In the genomic region with DNA sequence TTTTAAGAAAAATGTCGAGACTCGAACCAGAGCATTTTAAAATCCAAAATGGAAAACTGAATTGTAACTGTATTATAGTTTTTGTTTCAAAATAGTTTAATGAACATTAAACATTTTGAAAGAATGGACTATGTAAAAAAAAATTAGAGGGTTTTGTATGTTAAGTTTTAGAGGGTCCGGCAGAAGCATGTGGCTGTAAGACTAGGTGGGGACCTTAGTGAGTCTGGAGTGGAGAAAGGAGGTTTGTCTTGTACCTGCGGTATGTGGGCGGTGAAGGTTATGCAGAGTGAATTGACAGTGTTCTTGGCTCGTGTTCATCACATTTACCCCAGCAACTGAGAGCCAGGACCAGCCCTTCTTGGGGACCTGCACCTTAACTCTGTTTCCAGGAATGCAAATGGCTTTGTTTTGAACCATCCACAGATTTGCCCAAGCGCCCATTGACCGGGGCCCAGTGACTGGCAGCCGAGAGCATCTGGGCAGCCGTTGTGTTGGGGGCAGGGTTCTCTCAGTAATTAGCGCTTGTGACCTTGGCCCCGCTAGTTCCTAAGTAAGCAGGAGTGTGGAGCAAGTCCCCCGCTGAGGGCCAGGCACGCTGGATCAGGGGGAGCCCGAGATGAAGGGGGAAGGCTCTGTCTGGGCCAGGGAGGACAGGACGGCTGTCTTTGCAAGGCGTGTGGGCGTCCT, we compare ENCODE assay signal across 1 cellular context.
TF ChIP-seq lines count a peak whose summit lies in the region.

No MANE protein-coding gene starts in this region.

TF ChIP-seq in K562, 482 proteins besides CTCF, POLR2A, EP300 and RAD21 (continued from another document and continues in another):
- TF ChIP-seq ZBTB40 (IDR thresholded peaks at IDR 0.05) (peak; percentile 6; the same call in 1 of the 2 replicates), ZBTB40 (CRISPR knock-in tag; IDR thresholded peaks at IDR 0.05) (no peak), JUND (IDR thresholded peaks at IDR 0.05; ENCODE audit: borderline replicate concordance, low read depth, low read length) (no peak), JUND (tag; IDR thresholded peaks at IDR 0.05; ENCODE audit: borderline replicate concordance, low read depth, low read length) (no peak), NFIC (IDR thresholded peaks at IDR 0.05) (peak; percentile 23; the same call in 1 of the 2 replicates), ATF1 (CRISPR knock-in tag; IDR thresholded peaks at IDR 0.05) (no peak), ATF1 (tag; IDR thresholded peaks at IDR 0.05) (no peak), ZNF133 (CRISPR knock-in tag; IDR thresholded peaks at IDR 0.05) (no peak), RBM15 (IDR thresholded peaks at IDR 0.05; ENCODE audit: insufficient read depth, low read length) (no peak), HDAC3 (IDR thresholded peaks at IDR 0.05; ENCODE audit: borderline replicate concordance, partially characterized antibody) (no peak), CHD2 (IDR thresholded peaks at IDR 0.05; ENCODE audit: low read depth, low read length) (0 out of 2 replicates have a peak, but pooled peaks have one; percentile 35), LEF1 (IDR thresholded peaks at IDR 0.05) (no peak), HSF4 (CRISPR knock-in tag; IDR thresholded peaks at IDR 0.05; ENCODE audit: borderline replicate concordance) (no peak), KDM4B (IDR thresholded peaks at IDR 0.05; ENCODE audit: borderline replicate concordance in 2 of 2, low read depth in 1 of 2) (no peak), POLR2G (IDR thresholded peaks at IDR 0.05; ENCODE audit: low read depth, low read length) (peak; percentile 75), TBL1XR1 (IDR thresholded peaks at IDR 0.05; ENCODE audit: low read length in 2 of 2) (no peak; a peak in 1 of 4 replicates), ZNF589 (CRISPR knock-in tag; IDR thresholded peaks at IDR 0.05; ENCODE audit: low read depth) (peak; percentile 21; the same call in 1 of the 2 replicates), THRB (CRISPR knock-in tag; conservative IDR thresholded peaks at IDR 0.05) (peak; percentile 93), PKNOX1 (IDR thresholded peaks at IDR 0.05) (0 out of 2 replicates have a peak, but pooled peaks have one; percentile 18), FOXP4 (CRISPR knock-in tag; IDR thresholded peaks at IDR 0.05; ENCODE audit: borderline replicate concordance) (no peak), ESRRA (IDR thresholded peaks at IDR 0.05; ENCODE audit: borderline replicate concordance, low read depth) (peak; percentile 30; the same call in 1 of the 2 replicates), ELF4 (CRISPR knock-in tag; IDR thresholded peaks at IDR 0.05) (0 out of 2 replicates have a peak, but pooled peaks have one; percentile 17), POLR2AphosphoS2 (IDR thresholded peaks at IDR 0.05; ENCODE audit: low read length) (peak; percentile 34; the same call in 1 of the 2 replicates), NR3C1 (CRISPR knock-in tag; IDR thresholded peaks at IDR 0.05) (no peak), BMI1 (IDR thresholded peaks at IDR 0.05; ENCODE audit: low read length) (no peak), ZNF644 (tag; IDR thresholded peaks at IDR 0.05; ENCODE audit: low read depth) (peak; percentile 71; the same call in 1 of the 2 replicates), ZNF584 (CRISPR knock-in tag; IDR thresholded peaks at IDR 0.05; ENCODE audit: low read depth) (peak; percentile 73; the same call in 1 of the 2 replicates), KHSRP (IDR thresholded peaks at IDR 0.05) (no peak), L3MBTL2 (IDR thresholded peaks at IDR 0.05) (no peak), FOXJ3 (CRISPR knock-in tag; IDR thresholded peaks at IDR 0.05) (no peak), ZNF766 (CRISPR knock-in tag; conservative IDR thresholded peaks at IDR 0.05) (no peak), HMG20A (CRISPR knock-in tag; conservative IDR thresholded peaks at IDR 0.05) (no peak), POLR2AphosphoS5 (IDR thresholded peaks at IDR 0.05; ENCODE audit: control insufficient read depth, insufficient read depth, low read depth, low read length) (no peak), ZBTB1 (CRISPR knock-in tag; IDR thresholded peaks at IDR 0.05; ENCODE audit: borderline replicate concordance, low read depth) (no peak)
- TF ChIP-seq, protein P1, sequence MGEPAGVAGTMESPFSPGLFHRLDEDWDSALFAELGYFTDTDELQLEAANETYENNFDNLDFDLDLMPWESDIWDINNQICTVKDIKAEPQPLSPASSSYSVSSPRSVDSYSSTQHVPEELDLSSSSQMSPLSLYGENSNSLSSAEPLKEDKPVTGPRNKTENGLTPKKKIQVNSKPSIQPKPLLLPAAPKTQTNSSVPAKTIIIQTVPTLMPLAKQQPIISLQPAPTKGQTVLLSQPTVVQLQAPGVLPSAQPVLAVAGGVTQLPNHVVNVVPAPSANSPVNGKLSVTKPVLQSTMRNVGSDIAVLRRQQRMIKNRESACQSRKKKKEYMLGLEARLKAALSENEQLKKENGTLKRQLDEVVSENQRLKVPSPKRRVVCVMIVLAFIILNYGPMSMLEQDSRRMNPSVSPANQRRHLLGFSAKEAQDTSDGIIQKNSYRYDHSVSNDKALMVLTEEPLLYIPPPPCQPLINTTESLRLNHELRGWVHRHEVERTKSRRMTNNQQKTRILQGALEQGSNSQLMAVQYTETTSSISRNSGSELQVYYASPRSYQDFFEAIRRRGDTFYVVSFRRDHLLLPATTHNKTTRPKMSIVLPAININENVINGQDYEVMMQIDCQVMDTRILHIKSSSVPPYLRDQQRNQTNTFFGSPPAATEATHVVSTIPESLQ (CRISPR knock-in tag; IDR thresholded peaks at IDR 0.05) = no peak
- TF ChIP-seq, protein P2, sequence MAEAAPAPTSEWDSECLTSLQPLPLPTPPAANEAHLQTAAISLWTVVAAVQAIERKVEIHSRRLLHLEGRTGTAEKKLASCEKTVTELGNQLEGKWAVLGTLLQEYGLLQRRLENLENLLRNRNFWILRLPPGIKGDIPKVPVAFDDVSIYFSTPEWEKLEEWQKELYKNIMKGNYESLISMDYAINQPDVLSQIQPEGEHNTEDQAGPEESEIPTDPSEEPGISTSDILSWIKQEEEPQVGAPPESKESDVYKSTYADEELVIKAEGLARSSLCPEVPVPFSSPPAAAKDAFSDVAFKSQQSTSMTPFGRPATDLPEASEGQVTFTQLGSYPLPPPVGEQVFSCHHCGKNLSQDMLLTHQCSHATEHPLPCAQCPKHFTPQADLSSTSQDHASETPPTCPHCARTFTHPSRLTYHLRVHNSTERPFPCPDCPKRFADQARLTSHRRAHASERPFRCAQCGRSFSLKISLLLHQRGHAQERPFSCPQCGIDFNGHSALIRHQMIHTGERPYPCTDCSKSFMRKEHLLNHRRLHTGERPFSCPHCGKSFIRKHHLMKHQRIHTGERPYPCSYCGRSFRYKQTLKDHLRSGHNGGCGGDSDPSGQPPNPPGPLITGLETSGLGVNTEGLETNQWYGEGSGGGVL (CRISPR knock-in tag; IDR thresholded peaks at IDR 0.05) = no peak
- TF ChIP-seq, protein P3, sequence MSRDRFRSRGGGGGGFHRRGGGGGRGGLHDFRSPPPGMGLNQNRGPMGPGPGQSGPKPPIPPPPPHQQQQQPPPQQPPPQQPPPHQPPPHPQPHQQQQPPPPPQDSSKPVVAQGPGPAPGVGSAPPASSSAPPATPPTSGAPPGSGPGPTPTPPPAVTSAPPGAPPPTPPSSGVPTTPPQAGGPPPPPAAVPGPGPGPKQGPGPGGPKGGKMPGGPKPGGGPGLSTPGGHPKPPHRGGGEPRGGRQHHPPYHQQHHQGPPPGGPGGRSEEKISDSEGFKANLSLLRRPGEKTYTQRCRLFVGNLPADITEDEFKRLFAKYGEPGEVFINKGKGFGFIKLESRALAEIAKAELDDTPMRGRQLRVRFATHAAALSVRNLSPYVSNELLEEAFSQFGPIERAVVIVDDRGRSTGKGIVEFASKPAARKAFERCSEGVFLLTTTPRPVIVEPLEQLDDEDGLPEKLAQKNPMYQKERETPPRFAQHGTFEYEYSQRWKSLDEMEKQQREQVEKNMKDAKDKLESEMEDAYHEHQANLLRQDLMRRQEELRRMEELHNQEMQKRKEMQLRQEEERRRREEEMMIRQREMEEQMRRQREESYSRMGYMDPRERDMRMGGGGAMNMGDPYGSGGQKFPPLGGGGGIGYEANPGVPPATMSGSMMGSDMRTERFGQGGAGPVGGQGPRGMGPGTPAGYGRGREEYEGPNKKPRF (IDR thresholded peaks at IDR 0.05; ENCODE audit: low read depth, low read length) = no peak
